ENCODE assay signal across 27 cellular contexts in the genomic region with DNA sequence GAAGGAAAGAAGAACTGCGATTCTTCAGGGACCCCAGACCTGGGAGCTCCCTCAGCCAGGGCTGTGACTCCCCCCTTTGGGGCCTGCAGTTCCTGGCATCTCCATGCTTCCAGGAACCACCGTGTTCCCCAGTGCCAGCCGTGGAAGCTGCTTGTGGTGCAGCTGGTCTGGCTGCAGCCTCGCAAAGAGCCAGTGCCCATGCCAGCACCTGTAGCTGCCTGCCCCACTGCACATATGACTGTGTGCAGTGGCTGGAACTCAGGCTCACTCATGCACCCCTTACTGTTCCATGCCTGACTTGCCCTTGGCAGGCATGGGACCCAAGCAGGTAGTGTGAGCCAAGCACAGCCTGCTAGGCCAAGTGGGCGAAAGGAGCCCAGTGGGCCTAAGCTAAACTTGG.
"Had no signal": no experiment of that assay in that cellular context is flagged by ENCODE, and none has a peak within 500 bp of the region (broad histone marks: within the 10 kb centered on the region; RNA-seq: fewer than 3 reads in every experiment).

No MANE protein-coding gene starts in this region.

- H3K4me3 ChIP-seq: body of pancreas, K562, SJSA1 had no signal

- H3K9me3 ChIP-seq: body of pancreas, SJSA1, SK-N-SH had no signal

- H3K27ac ChIP-seq: body of pancreas, SJSA1 had no signal

- H3K36me3 ChIP-seq: SJSA1 had no signal

- FAIRE-seq: astrocyte, bronchial epithelial cell, K562, TTC549 had no signal

- ATAC-seq: activated CD4-positive, alpha-beta T cell treated with anti-CD3 and anti-CD28 coated beads for 36 hours; activated CD4-positive, CD25-positive, alpha-beta regulatory T cell treated with anti-CD3 and anti-CD28 coated beads, Interleukin-2, amount 50 U/mL, for 24 hours; activated CD8-positive, alpha-beta T cell treated with anti-CD3 and anti-CD28 coated beads, Interleukin-2, amount 10 ng/mL, durations not matched to agents 7 days and 5 days; body of pancreas; K562; Panc1; WTC11 had no signal

- H3K9ac ChIP-seq: SK-N-SH had no signal

- DNase-seq: activated CD4-positive, alpha-beta T cell treated with anti-CD3 and anti-CD28 coated beads for 36 hours; activated CD4-positive, alpha-beta T cell treated with anti-CD3 and anti-CD28 coated beads, Interleukin-2, amount 10 ng/mL, durations not matched to agents 7 days and 5 days; activated CD4-positive, alpha-beta T cell treated with anti-CD3 and anti-CD28 coated beads, Interleukin-2, amount 50 U/mL, for 48 hours; activated CD8-positive, alpha-beta T cell treated with anti-CD3 and anti-CD28 coated beads, Interleukin-2, amount 10 ng/mL, durations not matched to agents 7 days and 5 days; activated gamma-delta T cell; activated naive CD4-positive, alpha-beta T cell treated with Interleukin-2 at 50 U/mL for 16 hours; activated naive CD8-positive, alpha-beta T cell treated with anti-CD3 and anti-CD28 coated beads, Interleukin-2, amount 10 ng/mL, durations not matched to agents 7 days and 5 days; activated T-cell treated with anti-CD3 and anti-CD28 coated beads, Interleukin-2, amount 50 U/mL, for 24 hours; amygdala; body of pancreas; NCI-H1092 treated with DMSO at 0.1 percent for 48 hours; NCI-H1417; NCI-H187 treated with DMSO at 0.1 percent for 48 hours; NCI-H2081 treated with DMSO at 0.1 percent for 48 hours; NCI-H226; NCI-H446 treated with DMSO at 0.1 percent for 48 hours; NCI-H524 treated with DMSO at 0.1 percent for 48 hours; SHP77 treated with DMSO at 0.1 percent for 48 hours; SK-N-SH had no signal

- H3K4me1 ChIP-seq: body of pancreas, SJSA1 had no signal

- H3K27me3 ChIP-seq: body of pancreas, SJSA1 had no signal
